In genomic region chr2:167484875-167485274, GRCh38 we compare ENCODE assay signal across 20 cellular contexts.
DNase-seq lines count a peak whose midpoint lies in the region; ATAC-seq, FAIRE-seq and TF ChIP-seq lines count a peak whose summit lies in the region.
"Had no signal": no experiment of that assay in that cellular context is flagged by ENCODE, and none has a peak within 500 bp of the region (broad histone marks: within the 10 kb centered on the region; RNA-seq: fewer than 3 reads in every experiment).

No MANE protein-coding gene starts in this region.

- no peak overlapping the region for H3K4me3 Mint-ChIP-seq in neural progenitor cell
- no peak overlapping the region for H3K4me3 Mint-ChIP-seq in effector memory CD8-positive, alpha-beta T cell
- H3K4me3 Mint-ChIP-seq in activated CD4-positive, alpha-beta memory T cell treated with anti-CD3 and anti-CD28 coated beads, Interleukin-2, amount 10 ng/mL, durations not matched to agents 7 days and 5 days, result no peak overlapping the region
- H3K4me3 Mint-ChIP-seq: CD4-positive, CD25-positive, alpha-beta regulatory T cell; CD8-positive, alpha-beta memory T cell; H9 had no signal

- TF ChIP-seq RAD21 in H1 (IDR thresholded peaks at IDR 0.05 in 1 of 2, conservative IDR thresholded peaks at IDR 0.05 in 1 of 2; ENCODE audit: low read depth in 2 of 2, low read length in 2 of 2), result no peak

- H3K79me1 ChIP-seq in H1 (ENCODE audit: low read depth, low read length) (peaks cover 2% of the 10 kb centered on the region; the same call in 1 of the 2 replicates), mesenchymal stem cell (replicated peaks; ENCODE audit: low read length, poor library complexity, severe bottlenecking) (no peaks in the 10 kb centered on the region)

- no peak overlapping the region for H4K5ac ChIP-seq in H1 (ENCODE audit: insufficient read length, low read depth, low read length)

- CTCF ChIA-PET in PC-3 (lab: Charles Lee) (no interaction called here), H1 (lab: Charles Lee; ENCODE audit: partially characterized antibody) (no interaction called here)
- CTCF ChIA-PET in activated CD4-positive, alpha-beta memory T cell treated with anti-CD3 and anti-CD28 coated beads, Interleukin-2, amount 10 ng/mL, durations not matched to agents 7 days and 5 days (lab: Charles Lee), result no interaction called here

- H2BK120ac ChIP-seq in H1 (replicated peaks; ENCODE audit: low read depth, low read length) (no peak overlapping the region), mesenchymal stem cell (ENCODE audit: low read depth, low read length) (no peak overlapping the region)

- no peaks in the 10 kb centered on the region for H3K36me3 Mint-ChIP-seq in neural progenitor cell
- no peaks in the 10 kb centered on the region for H3K36me3 Mint-ChIP-seq in effector memory CD8-positive, alpha-beta T cell (ENCODE audit: insufficient read depth)
- H3K36me3 Mint-ChIP-seq in activated CD4-positive, alpha-beta memory T cell treated with anti-CD3 and anti-CD28 coated beads, Interleukin-2, amount 10 ng/mL, durations not matched to agents 7 days and 5 days (ENCODE audit: low read depth), result no peaks in the 10 kb centered on the region
- H3K36me3 Mint-ChIP-seq: CD4-positive, CD25-positive, alpha-beta regulatory T cell; CD8-positive, alpha-beta memory T cell had no signal

- H3K27me3 Mint-ChIP-seq in neural progenitor cell (ENCODE audit: insufficient read depth, low read depth), result no peaks in the 10 kb centered on the region
- no peaks in the 10 kb centered on the region for H3K27me3 Mint-ChIP-seq in effector memory CD8-positive, alpha-beta T cell
- no peaks in the 10 kb centered on the region for H3K27me3 Mint-ChIP-seq in activated CD4-positive, alpha-beta memory T cell treated with anti-CD3 and anti-CD28 coated beads, Interleukin-2, amount 10 ng/mL, durations not matched to agents 7 days and 5 days
- H3K27me3 Mint-ChIP-seq: CD4-positive, CD25-positive, alpha-beta regulatory T cell; CD8-positive, alpha-beta memory T cell had no signal

- DNase-seq in PC-3 (peak; percentile 25), H1 (ENCODE audit: low read depth in 1 of 2, low spot score in 2 of 2) (no peak), mesenchymal stem cell (peak; percentile 28), neural progenitor cell (ENCODE audit: low spot score) (no peak), heart left ventricle (no peak)
- DNase-seq in activated naive CD4-positive, alpha-beta T cell (lab: John Stamatoyannopoulos, UW), result no peak
- no peak for DNase-seq in effector memory CD8-positive, alpha-beta T cell
- DNase-seq in activated CD4-positive, alpha-beta memory T cell treated with anti-CD3 and anti-CD28 coated beads, Interleukin-2, amount 10 ng/mL, durations not matched to agents 7 days and 5 days, result no peak
- DNase-seq: ACHN; BE2C; C1 segment of cervical spinal cord; CD4-positive, CD25-positive, alpha-beta regulatory T cell; CD8-positive, alpha-beta memory T cell; COR-L47; DMS 273 treated with DMSO at 0.1 percent for 48 hours; DMS79; GF-D8; GOT3; H9 had no signal

- H3F3A ChIP-seq in PC-3 (ENCODE audit: low read length, unreplicated experiment) (no peaks in the 10 kb centered on the region), neural progenitor cell (ENCODE audit: low read depth) (peaks cover 12% of the 10 kb centered on the region)

- H3K27ac ChIP-seq in PC-3 (ENCODE audit: low read length) (no peak overlapping the region), H1 (ENCODE audit: low read depth, low read length) (no peak overlapping the region), mesenchymal stem cell (ENCODE audit: low read length, poor library complexity, severe bottlenecking) (no peak overlapping the region), neural progenitor cell (peak overlapping the region; percentile 13), heart left ventricle (no peak overlapping the region)

- no peaks in the 10 kb centered on the region for H3K9me2 ChIP-seq in PC-3 (replicated peaks; ENCODE audit: low read length)

- no peaks in the 10 kb centered on the region for H3K4me1 ChIP-seq in PC-3 (ENCODE audit: insufficient read depth, low read length)
- peaks cover 2 to 14% (median 11%) of the 10 kb centered on the region in 4 experiments for H3K4me1 ChIP-seq in H1 (replicated peaks in 1 of 4; ENCODE audit: control insufficient read depth in 3 of 4, insufficient read depth in 4 of 4, low read length in 3 of 4)
- peaks cover 2% of the 10 kb centered on the region for H3K4me1 ChIP-seq in mesenchymal stem cell (ENCODE audit: control insufficient read depth, insufficient read depth, low read depth, low read length)
- H3K4me1 ChIP-seq in neural progenitor cell, result peaks cover 26% of the 10 kb centered on the region
- no peaks in the 10 kb centered on the region for H3K4me1 ChIP-seq in heart left ventricle
- H3K4me1 ChIP-seq: BE2C had no signal

- intact Hi-C loops in PC-3 (cut with micrococcal nuclease) (no loop called here), heart left ventricle (cut with DNase I) (no loop called here)

- no peak overlapping the region for H2BK20ac ChIP-seq in H1 (ENCODE audit: low read length)

- BruUV-seq in PC-3 (replicated peaks; lab: Mats Ljungman, UMichigan), result no TSS peak

- no peak for ATAC-seq in PC-3
- ATAC-seq in effector memory CD8-positive, alpha-beta T cell (replicated peaks), result no peak
- no peak for ATAC-seq in heart left ventricle

- H3K14ac ChIP-seq in H1 (ENCODE audit: insufficient read length) (no peak overlapping the region), mesenchymal stem cell (ENCODE audit: low read length in 2 of 2) (no peak overlapping the region)

- H3K18ac ChIP-seq in H1 (ENCODE audit: extremely low read depth, low read length) (no peak overlapping the region), mesenchymal stem cell (ENCODE audit: low read depth in 1 of 2, low read length in 2 of 2) (no peak overlapping the region)

- H2AFZ ChIP-seq in PC-3 (ENCODE audit: low read length) (no peak overlapping the region), H1 (ENCODE audit: low read length) (no peak overlapping the region), mesenchymal stem cell (ENCODE audit: low read depth, low read length) (no peak overlapping the region), neural progenitor cell (replicated peaks) (no peak overlapping the region)

- no peak for TF ChIP-seq CTCF in PC-3 (conservative IDR thresholded peaks at IDR 0.05; ENCODE audit: low read depth, low read length)
- TF ChIP-seq CTCF in H1 (IDR thresholded peaks at IDR 0.05; ENCODE audit: control extremely low read depth in 1 of 3, insufficient read depth in 1 of 3, low read depth in 1 of 3, low read length in 3 of 3), result no peak
- no peak for TF ChIP-seq CTCF in neural progenitor cell (IDR thresholded peaks at IDR 0.05)
- no peak for TF ChIP-seq CTCF in heart left ventricle (IDR thresholded peaks at IDR 0.05)

- H4K91ac ChIP-seq in H1 (replicated peaks; ENCODE audit: insufficient read length, low read length) (no peak overlapping the region), mesenchymal stem cell (ENCODE audit: low read length) (no peak overlapping the region)

- H3K4me3 ChIP-seq in PC-3 (ENCODE audit: low read length) (no peak overlapping the region), H1 (ENCODE audit: extremely low read depth in 1 of 4, insufficient read depth in 2 of 4, low read depth in 3 of 4, low read length in 4 of 4) (no peak overlapping the region), mesenchymal stem cell (ENCODE audit: insufficient read depth in 1 of 2, low read depth in 1 of 2, low read length in 2 of 2) (no peak overlapping the region), neural progenitor cell (no peak overlapping the region), heart left ventricle (no peak overlapping the region)

- H3K4me2 ChIP-seq in PC-3 (ENCODE audit: low read length) (no peak overlapping the region), H1 (ENCODE audit: insufficient read depth in 1 of 2, low read depth in 2 of 2, low read length in 2 of 2) (no peak overlapping the region), mesenchymal stem cell (ENCODE audit: low read length, poor library complexity, severe bottlenecking) (no peak overlapping the region), neural progenitor cell (no peak overlapping the region)

- H3K36me3 ChIP-seq in PC-3 (ENCODE audit: low read depth, low read length) (no peaks in the 10 kb centered on the region), H1 (ENCODE audit: control insufficient read depth in 2 of 4, insufficient read depth in 4 of 4, low read length in 3 of 4) (no peaks in the 10 kb centered on the region), mesenchymal stem cell (ENCODE audit: control insufficient read depth in 1 of 2, insufficient read depth in 2 of 2, low read depth in 1 of 2, low read length in 2 of 2) (no peaks in the 10 kb centered on the region), neural progenitor cell (no peaks in the 10 kb centered on the region), heart left ventricle (no peaks in the 10 kb centered on the region)
- H3K36me3 ChIP-seq: BE2C had no signal

- H4K8ac ChIP-seq in H1 (ENCODE audit: extremely low read depth, insufficient read depth, low read length), result no peak overlapping the region
- H4K8ac ChIP-seq in mesenchymal stem cell (ENCODE audit: low read length), result no peak overlapping the region

- POLR2A ChIA-PET in PC-3 (lab: Charles Lee; ENCODE audit: unreplicated experiment) (no interaction called here), H1 (lab: Charles Lee; ENCODE audit: partially characterized antibody) (no interaction called here)
- POLR2A ChIA-PET in activated CD4-positive, alpha-beta memory T cell treated with anti-CD3 and anti-CD28 coated beads, Interleukin-2, amount 10 ng/mL, durations not matched to agents 7 days and 5 days (lab: Charles Lee), result no interaction called here

- H3K27me3 ChIP-seq in PC-3 (ENCODE audit: low read length), result no peaks in the 10 kb centered on the region
- H3K27me3 ChIP-seq in H1 (replicated peaks in 1 of 4; ENCODE audit: control insufficient read depth in 3 of 4, extremely low read depth in 1 of 4, insufficient read depth in 3 of 4, low read length in 3 of 4), result no peaks in the 10 kb centered on the region
- H3K27me3 ChIP-seq in mesenchymal stem cell (ENCODE audit: control insufficient read depth in 1 of 2, insufficient read depth in 1 of 2, low read length in 2 of 2), result no peaks in the 10 kb centered on the region
- no peaks in the 10 kb centered on the region for H3K27me3 ChIP-seq in neural progenitor cell
- no peaks in the 10 kb centered on the region for H3K27me3 ChIP-seq in heart left ventricle
- H3K27me3 ChIP-seq: BE2C had no signal

- H2AK5ac ChIP-seq in H1 (ENCODE audit: low read depth, low read length) (no peak overlapping the region), mesenchymal stem cell (ENCODE audit: low read length, severe bottlenecking) (no peak overlapping the region)

- no peaks in the 10 kb centered on the region for H3K79me2 ChIP-seq in PC-3 (ENCODE audit: low read length)
- H3K79me2 ChIP-seq in H1 (ENCODE audit: control insufficient read depth in 1 of 2, insufficient read depth in 2 of 2, low read length in 2 of 2), result peaks cover 0 to 63% of the 10 kb centered on the region in 2 experiments; a peak in 2 of 4 replicates
- H3K79me2 ChIP-seq in neural progenitor cell (ENCODE audit: low read depth), result no peaks in the 10 kb centered on the region

- H3K9me3 ChIP-seq in PC-3 (ENCODE audit: low read length) (no peaks in the 10 kb centered on the region), H1 (ENCODE audit: insufficient read depth in 2 of 2, low read depth in 1 of 2, low read length in 1 of 2) (no peaks in the 10 kb centered on the region), mesenchymal stem cell (ENCODE audit: control insufficient read depth, low read length) (no peaks in the 10 kb centered on the region), neural progenitor cell (ENCODE audit: low read depth) (no peaks in the 10 kb centered on the region), heart left ventricle (no peaks in the 10 kb centered on the region)
- H3K9me3 ChIP-seq: BE2C had no signal

- H3K4ac ChIP-seq in H1 (replicated peaks; ENCODE audit: insufficient read length, low read depth, low read length) (no peak overlapping the region), mesenchymal stem cell (ENCODE audit: low read depth in 1 of 2, low read length in 2 of 2) (no peak overlapping the region)

- TF ChIP-seq POLR2A in H1 (IDR thresholded peaks at IDR 0.05; ENCODE audit: control extremely low read depth in 1 of 2, low read depth in 2 of 2, low read length in 2 of 2), result no peak
- no peak for TF ChIP-seq POLR2A in heart left ventricle (IDR thresholded peaks at IDR 0.05)

- H3K4me1 Mint-ChIP-seq in neural progenitor cell, result peaks cover 11% of the 10 kb centered on the region
- H3K4me1 Mint-ChIP-seq in effector memory CD8-positive, alpha-beta T cell (ENCODE audit: low read depth in 2 of 2), result no peaks in the 10 kb centered on the region
- no peaks in the 10 kb centered on the region for H3K4me1 Mint-ChIP-seq in activated CD4-positive, alpha-beta memory T cell treated with anti-CD3 and anti-CD28 coated beads, Interleukin-2, amount 10 ng/mL, durations not matched to agents 7 days and 5 days
- H3K4me1 Mint-ChIP-seq: CD4-positive, CD25-positive, alpha-beta regulatory T cell; CD8-positive, alpha-beta memory T cell had no signal

- H2BK5ac ChIP-seq in H1 (ENCODE audit: low read depth, low read length) (no peak overlapping the region), mesenchymal stem cell (ENCODE audit: low read depth, low read length, poor library complexity, severe bottlenecking) (no peak overlapping the region)

- no peaks in the 10 kb centered on the region for H3K23me2 ChIP-seq in H1 (ENCODE audit: low read depth, low read length)

- H3K56ac ChIP-seq in H1 (replicated peaks; ENCODE audit: insufficient read length, low read depth, low read length), result no peak overlapping the region

- H4K20me1 ChIP-seq in PC-3 (ENCODE audit: low read length) (no peaks in the 10 kb centered on the region), H1 (replicated peaks in 1 of 2; ENCODE audit: control insufficient read depth in 1 of 2, insufficient read depth in 2 of 2, low read length in 2 of 2) (no peaks in the 10 kb centered on the region), neural progenitor cell (ENCODE audit: low read depth) (no peaks in the 10 kb centered on the region)

- H3K9me3 Mint-ChIP-seq in neural progenitor cell, result no peaks in the 10 kb centered on the region
- peaks cover 0 to 2% of the 10 kb centered on the region in 2 donors for H3K9me3 Mint-ChIP-seq in effector memory CD8-positive, alpha-beta T cell
- H3K9me3 Mint-ChIP-seq in activated CD4-positive, alpha-beta memory T cell treated with anti-CD3 and anti-CD28 coated beads, Interleukin-2, amount 10 ng/mL, durations not matched to agents 7 days and 5 days, result no peaks in the 10 kb centered on the region
- H3K9me3 Mint-ChIP-seq: H9 had no signal

- TF ChIP-seq EP300 in H1 (IDR thresholded peaks at IDR 0.05; ENCODE audit: borderline replicate concordance in 1 of 2, low read depth in 2 of 2, low read length in 2 of 2), result no peak

- H2BK15ac ChIP-seq in H1 (ENCODE audit: low read length) (no peak overlapping the region), mesenchymal stem cell (ENCODE audit: low read depth, poor library complexity, severe bottlenecking) (no peak overlapping the region)

- H3K27ac Mint-ChIP-seq in neural progenitor cell, result no peak overlapping the region
- H3K27ac Mint-ChIP-seq in effector memory CD8-positive, alpha-beta T cell, result no peak overlapping the region
- no peak overlapping the region for H3K27ac Mint-ChIP-seq in activated CD4-positive, alpha-beta memory T cell treated with anti-CD3 and anti-CD28 coated beads, Interleukin-2, amount 10 ng/mL, durations not matched to agents 7 days and 5 days
- H3K27ac Mint-ChIP-seq: CD4-positive, CD25-positive, alpha-beta regulatory T cell; CD8-positive, alpha-beta memory T cell; H9 had no signal

- H2BK12ac ChIP-seq in H1 (ENCODE audit: low read depth, low read length) (no peak overlapping the region), mesenchymal stem cell (ENCODE audit: low read length in 2 of 2) (no peak overlapping the region)

- H3K9ac ChIP-seq in PC-3 (ENCODE audit: low read length) (no peak overlapping the region), H1 (replicated peaks in 1 of 4; ENCODE audit: extremely low read depth in 1 of 4, low read depth in 3 of 4, low read length in 3 of 4) (no peak overlapping the region), mesenchymal stem cell (ENCODE audit: low read length) (no peak overlapping the region), neural progenitor cell (no peak overlapping the region)

- 93% methylated on average over 1 of the region's 1 CpG; no CpG with 5 or more reads in 1 of the 2 experiments for WGBS in H1 (ENCODE audit: extremely low coverage in 1 of 2, insufficient coverage in 1 of 2, insufficient read length in 1 of 2, insufficient replicate concordance in 2 of 2, low coverage in 1 of 2, low lambda C conversion rate in 2 of 2, missing lambda C conversion rate in 1 of 2), 2 experiments
- WGBS in mesenchymal stem cell, result 71% methylated on average over 1 of the region's 1 CpG
- WGBS in heart left ventricle, 4 donors, result 78 to 90% (median 83%) methylated on average over 1 of the region's 1 CpG

- FAIRE-seq in H1 (lab: Jason Lieb, UNC), result no peak
- FAIRE-seq: A204.1 had no signal

- H3K23ac ChIP-seq in H1 (ENCODE audit: insufficient read length) (no peak overlapping the region), mesenchymal stem cell (ENCODE audit: low read length in 2 of 2) (no peak overlapping the region)

Comparison
In these comparisons a context has a peak if more than half of its experiments do, and no peak if none do; other contexts are left out.
1. DNase-seq: peak in PC-3 (single experiment) and mesenchymal stem cell (single experiment); none in H1 (0 of 2), neural progenitor cell (single experiment), activated naive CD4-positive, alpha-beta T cell (0 of 4), effector memory CD8-positive, alpha-beta T cell (0 of 3), heart left ventricle (0 of 5) and activated CD4-positive, alpha-beta memory T cell treated with anti-CD3 and anti-CD28 coated beads, Interleukin-2, amount 10 ng/mL, durations not matched to agents 7 days and 5 days (single experiment).